ENCODE assay signal across 8 cellular contexts in the genomic region with DNA sequence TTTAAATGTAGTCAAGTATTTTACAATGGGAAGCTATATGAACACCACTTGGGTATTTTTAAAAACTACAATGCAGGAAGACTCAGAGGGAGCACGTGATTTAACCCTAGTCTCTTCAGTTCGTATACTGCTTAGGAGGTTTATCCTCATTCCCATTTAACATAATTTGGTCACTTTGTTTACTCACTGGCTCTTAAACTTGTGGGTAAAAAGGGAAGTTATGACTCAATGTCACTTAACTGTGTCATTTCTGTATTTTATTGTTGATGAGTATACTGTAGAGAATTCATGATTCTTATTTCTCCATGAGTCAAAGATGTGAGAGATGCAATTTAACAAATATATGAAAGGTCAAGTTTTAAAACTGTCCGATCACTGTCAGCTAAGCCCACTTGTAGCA. TPM values are rescaled to one million over a fixed set of nuclear protein-coding genes. Genes with fewer than 3 reads are reported as not detected.
DNase-seq lines count a peak whose midpoint lies in the region; ATAC-seq and TF ChIP-seq lines count a peak whose summit lies in the region.

No MANE protein-coding gene starts in this region.

- H3K27ac Mint-ChIP-seq in activated T-helper 1 cell treated with anti-CD3 and anti-CD28 coated beads, Interleukin-12 subunit alpha, Interleukin-12 subunit beta, Interleukin-2, Interleukin-4 antibody, amounts not matched to agents 30 ng/mL and 10 ng/mL and 1 ng/mL, durations not matched to agents 14 hours and 24 hours and 36 hours, result peak overlapping the region; percentile 10

- no peaks in the 10 kb centered on the region for H3K9me3 Mint-ChIP-seq in activated T-helper 1 cell treated with anti-CD3 and anti-CD28 coated beads, Interleukin-12 subunit alpha, Interleukin-12 subunit beta, Interleukin-2, Interleukin-4 antibody, amounts not matched to agents 30 ng/mL and 10 ng/mL and 1 ng/mL, durations not matched to agents 14 hours and 24 hours and 36 hours

- ATAC-seq in HG03159 (IDR thresholded peaks at IDR 0.05; ENCODE audit: unreplicated experiment), result peak; percentile 60

- H2AFZ ChIP-seq in MM.1S (ENCODE audit: low read length), result no peak overlapping the region

- H3K9me3 ChIP-seq in neutrophil (no peaks in the 10 kb centered on the region), MM.1S (replicated peaks; ENCODE audit: insufficient read depth, low read length) (no peaks in the 10 kb centered on the region)

- in situ Hi-C loops in GM13977 (cut with MboI; ENCODE audit: low pct_unique_long_range_greater_than_20kb, low sequenced_read_pairs, unreplicated experiment), result no loop called here

- DNase-seq in GM13977 (ENCODE audit: low spot score), result peak; percentile 23
- DNase-seq in activated T-helper 1 cell treated with anti-CD3 and anti-CD28 coated beads, Interleukin-12 subunit alpha, Interleukin-12 subunit beta, Interleukin-2, Interleukin-4 antibody, amounts not matched to agents 30 ng/mL and 10 ng/mL and 1 ng/mL, durations not matched to agents 14 hours and 24 hours and 36 hours (ENCODE audit: low spot score), result no peak
- DNase-seq in effector CD4-positive, alpha-beta T cell, result no peak
- no peak for DNase-seq in activated gamma-delta T cell treated with Interleukin-2 at 50 U/mL for 16 hours
- DNase-seq in hippocampal formation (lab: John Stamatoyannopoulos, UW), result no peak
- no peak for DNase-seq in MM.1S

- H3K4me2 ChIP-seq in MM.1S (ENCODE audit: low read depth, low read length), result no peak overlapping the region

- no peaks in the 10 kb centered on the region for H3K27me3 Mint-ChIP-seq in activated T-helper 1 cell treated with anti-CD3 and anti-CD28 coated beads, Interleukin-12 subunit alpha, Interleukin-12 subunit beta, Interleukin-2, Interleukin-4 antibody, amounts not matched to agents 30 ng/mL and 10 ng/mL and 1 ng/mL, durations not matched to agents 14 hours and 24 hours and 36 hours (ENCODE audit: insufficient read depth)

- H3K27ac ChIP-seq in neutrophil, result peak overlapping the region; percentile 61
- H3K27ac ChIP-seq in MM.1S (ENCODE audit: low read length), result no peak overlapping the region

- H3K4me1 Mint-ChIP-seq in activated T-helper 1 cell treated with anti-CD3 and anti-CD28 coated beads, Interleukin-12 subunit alpha, Interleukin-12 subunit beta, Interleukin-2, Interleukin-4 antibody, amounts not matched to agents 30 ng/mL and 10 ng/mL and 1 ng/mL, durations not matched to agents 14 hours and 24 hours and 36 hours (ENCODE audit: low read depth), result peaks cover 16% of the 10 kb centered on the region

- H3K4me1 ChIP-seq in neutrophil (ENCODE audit: control insufficient read depth in 1 of 2, insufficient read depth in 1 of 2, low read depth in 1 of 2, low read length in 1 of 2) (peaks cover 18 to 20% of the 10 kb centered on the region in 2 experiments), MM.1S (ENCODE audit: low read length) (no peaks in the 10 kb centered on the region)

- intact Hi-C loops in activated T-helper 1 cell treated with anti-CD3 and anti-CD28 coated beads, Interleukin-12 subunit alpha, Interleukin-12 subunit beta, Interleukin-2, Interleukin-4 antibody, amounts not matched to agents 30 ng/mL and 10 ng/mL and 1 ng/mL, durations not matched to agents 14 hours and 24 hours and 36 hours (cut with micrococcal nuclease), result loop anchor here (2.0 kb wide), 3 partner anchors 49 to 71 kb away; a partner anchor contains a TSS

- H3K27me3 ChIP-seq in neutrophil (no peaks in the 10 kb centered on the region), MM.1S (replicated peaks; ENCODE audit: insufficient read depth, low read length) (no peaks in the 10 kb centered on the region)

- no peaks in the 10 kb centered on the region for H3K79me2 ChIP-seq in MM.1S (ENCODE audit: low read length)

- H3K4me3 ChIP-seq in neutrophil (ENCODE audit: low read depth in 1 of 2, low read length in 1 of 2) (no peak overlapping the region), MM.1S (ENCODE audit: low read length) (no peak overlapping the region)

- no peaks in the 10 kb centered on the region for H3F3A ChIP-seq in MM.1S (ENCODE audit: insufficient read depth, low read length)

- peaks cover 28% of the 10 kb centered on the region for H3K36me3 ChIP-seq in neutrophil
- no peaks in the 10 kb centered on the region; the same call in 1 of the 2 replicates for H3K36me3 ChIP-seq in MM.1S (replicated peaks; ENCODE audit: insufficient read depth, low read length)

- H4K20me1 ChIP-seq in MM.1S (ENCODE audit: insufficient read depth, low read length), result no peaks in the 10 kb centered on the region

- no peak overlapping the region for H3K9ac ChIP-seq in MM.1S (ENCODE audit: low read length)

- H3K9me2 ChIP-seq in MM.1S (replicated peaks; ENCODE audit: insufficient read depth, low read length), result no peaks in the 10 kb centered on the region

- H3K36me3 Mint-ChIP-seq in activated T-helper 1 cell treated with anti-CD3 and anti-CD28 coated beads, Interleukin-12 subunit alpha, Interleukin-12 subunit beta, Interleukin-2, Interleukin-4 antibody, amounts not matched to agents 30 ng/mL and 10 ng/mL and 1 ng/mL, durations not matched to agents 14 hours and 24 hours and 36 hours (ENCODE audit: low read depth), result peaks cover 15% of the 10 kb centered on the region

- no peak for TF ChIP-seq CTCF in GM13977 (IDR thresholded peaks at IDR 0.05; ENCODE audit: extremely low read depth, insufficient read depth, missing control alignments)
- no peak for TF ChIP-seq CTCF in neutrophil (IDR thresholded peaks at IDR 0.05)
- no peak for TF ChIP-seq CTCF in MM.1S (IDR thresholded peaks at IDR 0.05; ENCODE audit: low read length)

- no peak overlapping the region for H3K4me3 Mint-ChIP-seq in activated T-helper 1 cell treated with anti-CD3 and anti-CD28 coated beads, Interleukin-12 subunit alpha, Interleukin-12 subunit beta, Interleukin-2, Interleukin-4 antibody, amounts not matched to agents 30 ng/mL and 10 ng/mL and 1 ng/mL, durations not matched to agents 14 hours and 24 hours and 36 hours

RNA-seq across cellular contexts. Expression of a gene that starts 48.2 kb away (rescaled TPM):
- 7.2 and 7.9 TPM in 2 replicates for total RNA-seq in activated T-helper 1 cell treated with anti-CD3 and anti-CD28 coated beads, Interleukin-12 subunit alpha, Interleukin-12 subunit beta, Interleukin-2, Interleukin-4 antibody, amounts not matched to agents 30 ng/mL and 10 ng/mL and 1 ng/mL, durations not matched to agents 14 hours and 24 hours and 36 hours
